2 cellular contexts compared by ENCODE assay signal in the genomic region with DNA sequence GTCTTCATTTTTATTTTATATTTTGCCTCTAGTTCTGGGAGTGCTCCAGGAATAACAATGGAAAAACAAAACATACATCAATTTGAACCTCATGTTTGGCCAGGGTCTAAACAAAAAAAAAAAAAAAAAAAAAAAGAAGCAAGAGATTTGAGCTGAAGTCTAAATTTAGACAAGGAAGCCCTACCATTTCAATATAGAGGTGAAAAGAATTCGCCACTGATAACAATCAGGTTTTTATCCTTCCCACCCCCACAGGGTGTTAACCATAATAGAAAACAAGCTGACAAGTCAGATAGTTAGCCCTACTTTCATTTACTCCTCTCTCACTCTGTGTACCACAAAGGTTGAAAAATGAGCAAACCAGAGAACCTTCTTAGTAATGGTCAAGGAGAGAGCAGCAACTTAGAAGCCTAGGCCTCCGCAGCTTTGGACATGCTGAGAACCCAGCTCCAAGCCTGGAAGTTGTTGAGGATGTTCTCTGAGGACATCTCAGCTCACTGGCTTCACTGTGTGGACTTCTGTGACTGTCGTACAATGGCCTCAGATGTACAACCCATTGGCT.
TF ChIP-seq lines count a peak whose summit lies in the region.

No MANE protein-coding gene starts in this region.

TF ChIP-seq in WTC11, 78 proteins besides CTCF, POLR2A, EP300 and RAD21 (continued from another document):
- TF ChIP-seq, protein P1, sequence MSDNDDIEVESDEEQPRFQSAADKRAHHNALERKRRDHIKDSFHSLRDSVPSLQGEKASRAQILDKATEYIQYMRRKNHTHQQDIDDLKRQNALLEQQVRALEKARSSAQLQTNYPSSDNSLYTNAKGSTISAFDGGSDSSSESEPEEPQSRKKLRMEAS (CRISPR knock-in tag; IDR thresholded peaks at IDR 0.05) = no peak

TF ChIP-seq in SK-N-SH, 30 proteins besides CTCF, POLR2A, EP300 and RAD21 (continued from another document):
- TF ChIP-seq REST (IDR thresholded peaks at IDR 0.05; ENCODE audit: low read depth, low read length) = no peak
